In the genomic region with DNA sequence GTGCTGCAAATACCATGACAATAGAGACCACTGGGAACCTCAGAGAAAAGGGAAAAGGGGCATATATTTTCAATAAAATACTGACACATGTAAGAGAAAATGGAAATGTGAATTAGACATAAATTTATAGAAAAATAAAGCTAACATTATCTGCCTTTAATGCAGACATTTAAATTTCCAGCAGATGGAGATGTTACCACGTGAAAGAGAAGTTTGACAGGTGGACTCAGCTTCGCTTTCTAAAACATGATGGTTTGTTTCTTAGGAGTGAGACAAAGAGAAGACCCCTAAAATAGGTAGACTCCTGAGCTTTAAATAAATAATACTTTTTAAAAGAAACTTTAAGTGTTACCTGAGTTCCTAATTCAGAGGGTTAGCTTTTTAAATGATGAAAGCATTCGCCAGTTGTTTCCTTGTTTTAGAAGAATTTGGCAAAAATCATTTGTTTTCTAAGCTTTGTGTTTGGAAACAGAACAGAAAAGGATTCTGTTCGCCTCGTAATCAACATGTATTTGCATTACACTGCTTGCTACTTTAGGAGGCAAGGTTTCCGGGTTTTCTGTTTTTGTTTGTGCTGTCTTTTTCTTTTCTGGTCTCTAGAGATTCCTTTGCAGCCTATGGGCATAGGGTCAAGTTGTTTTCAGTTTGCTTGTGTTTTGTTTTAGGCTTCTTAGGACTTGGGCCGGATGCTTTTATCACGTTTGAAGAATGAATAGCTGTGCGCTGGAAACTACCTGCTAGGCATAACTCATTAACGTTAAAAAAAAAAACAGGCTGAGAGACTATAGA, we compare ENCODE assay signal across 9 cellular contexts.
DNase-seq lines count a peak whose midpoint lies in the region; ATAC-seq, FAIRE-seq and TF ChIP-seq lines count a peak whose summit lies in the region.
"Had no signal": no experiment of that assay in that cellular context is flagged by ENCODE, and none has a peak within 500 bp of the region (broad histone marks: within the 10 kb centered on the region; RNA-seq: fewer than 3 reads in every experiment).

No MANE protein-coding gene starts in this region.

- no peak for FAIRE-seq in RCC 7860 (lab: Jason Lieb, UNC)

- ATAC-seq in activated naive CD8-positive, alpha-beta T cell treated with anti-CD3 and anti-CD28 coated beads, Interleukin-2, amount 50 U/mL, for 24 hours, result no peak

- WGBS in transverse colon (ENCODE audit: low coverage in 1 of 2), 2 donors, result 41 to 51% methylated on average over 10 of the region's 10 CpGs

- in situ Hi-C loops in transverse colon (cut with MboI; ENCODE audit: low pct_ligation_motif_present in 1 of 4, low pct_unique_long_range_greater_than_20kb in 1 of 4, low sequenced_read_pairs in 3 of 4), result loop anchor here in 2 of 4 donors (10.0 kb wide), 1 partner anchor 58 kb away; no protein-coding TSS in a partner anchor

- DNase-seq in NCI-H345 (lab: John Stamatoyannopoulos, UW), result peak; percentile 4
- DNase-seq in NCI-H345 treated with DMSO at 0.1 percent for 48 hours (lab: John Stamatoyannopoulos, UW; ENCODE audit: unreplicated experiment), result no peak
- DNase-seq in SW480 (ENCODE audit: low spot score), result peak; percentile 9
- peak; percentile 53 for DNase-seq in iPS DF 4.7 (ENCODE audit: extremely low read depth, low spot score)
- no peak for DNase-seq in transverse colon
- no peak for DNase-seq in AML-193 (lab: John Stamatoyannopoulos, UW)
- no peak for DNase-seq in activated naive CD8-positive, alpha-beta T cell treated with anti-CD3 and anti-CD28 coated beads, Interleukin-2, amount 50 U/mL, for 24 hours
- no peak for DNase-seq in RCC 7860 (ENCODE audit: low spot score)
- DNase-seq: activated CD4-positive, alpha-beta T cell treated with anti-CD3 and anti-CD28 coated beads for 4 hours had no signal

- no peaks in the 10 kb centered on the region for H3K36me3 Mint-ChIP-seq in activated naive CD8-positive, alpha-beta T cell treated with anti-CD3 and anti-CD28 coated beads, Interleukin-2, amount 50 U/mL, for 24 hours (ENCODE audit: low read depth)

- intact Hi-C loops in transverse colon (cut with DNase I; ENCODE audit: low total_unique reads), result no loop called here

- H3K27me3 ChIP-seq in transverse colon, result no peaks in the 10 kb centered on the region

- no peak for TF ChIP-seq POLR2A in transverse colon (IDR thresholded peaks at IDR 0.05)

- H3K4me1 Mint-ChIP-seq in activated naive CD8-positive, alpha-beta T cell treated with anti-CD3 and anti-CD28 coated beads, Interleukin-2, amount 50 U/mL, for 24 hours, result no peaks in the 10 kb centered on the region

- H3K9me3 Mint-ChIP-seq in activated naive CD8-positive, alpha-beta T cell treated with anti-CD3 and anti-CD28 coated beads, Interleukin-2, amount 50 U/mL, for 24 hours, result peaks cover 5% of the 10 kb centered on the region

- no peak overlapping the region for H3K27ac ChIP-seq in transverse colon

- TF ChIP-seq CTCF in transverse colon (IDR thresholded peaks at IDR 0.05), result peak; percentile 35 to 68 (median 57)

- H3K36me3 ChIP-seq in transverse colon, result no peaks in the 10 kb centered on the region

- H3K4me1 ChIP-seq in transverse colon, result peaks cover 5 to 34% (median 13%) of the 10 kb centered on the region in 4 donors

- no peak overlapping the region for H3K27ac Mint-ChIP-seq in activated naive CD8-positive, alpha-beta T cell treated with anti-CD3 and anti-CD28 coated beads, Interleukin-2, amount 50 U/mL, for 24 hours

- H3K4me3 Mint-ChIP-seq in activated naive CD8-positive, alpha-beta T cell treated with anti-CD3 and anti-CD28 coated beads, Interleukin-2, amount 50 U/mL, for 24 hours, result no peak overlapping the region

- no peak overlapping the region for H3K4me3 ChIP-seq in transverse colon

- no peak for TF ChIP-seq EP300 in transverse colon (IDR thresholded peaks at IDR 0.05; ENCODE audit: low read depth)

- peaks cover 16% of the 10 kb centered on the region for H3K27me3 Mint-ChIP-seq in activated naive CD8-positive, alpha-beta T cell treated with anti-CD3 and anti-CD28 coated beads, Interleukin-2, amount 50 U/mL, for 24 hours

- no peaks in the 10 kb centered on the region for H3K9me3 ChIP-seq in transverse colon

Comparison
In these comparisons a context has a peak if more than half of its experiments do, and no peak if none do; other contexts are left out.
1. DNase-seq: peak in NCI-H345 (single experiment), SW480 (single experiment) and iPS DF 4.7 (single experiment); none in NCI-H345 treated with DMSO at 0.1 percent for 48 hours (single experiment), transverse colon (single experiment), AML-193 (0 of 2), activated naive CD8-positive, alpha-beta T cell treated with anti-CD3 and anti-CD28 coated beads, Interleukin-2, amount 50 U/mL, for 24 hours (single experiment) and RCC 7860 (single experiment).